In the genomic region with DNA sequence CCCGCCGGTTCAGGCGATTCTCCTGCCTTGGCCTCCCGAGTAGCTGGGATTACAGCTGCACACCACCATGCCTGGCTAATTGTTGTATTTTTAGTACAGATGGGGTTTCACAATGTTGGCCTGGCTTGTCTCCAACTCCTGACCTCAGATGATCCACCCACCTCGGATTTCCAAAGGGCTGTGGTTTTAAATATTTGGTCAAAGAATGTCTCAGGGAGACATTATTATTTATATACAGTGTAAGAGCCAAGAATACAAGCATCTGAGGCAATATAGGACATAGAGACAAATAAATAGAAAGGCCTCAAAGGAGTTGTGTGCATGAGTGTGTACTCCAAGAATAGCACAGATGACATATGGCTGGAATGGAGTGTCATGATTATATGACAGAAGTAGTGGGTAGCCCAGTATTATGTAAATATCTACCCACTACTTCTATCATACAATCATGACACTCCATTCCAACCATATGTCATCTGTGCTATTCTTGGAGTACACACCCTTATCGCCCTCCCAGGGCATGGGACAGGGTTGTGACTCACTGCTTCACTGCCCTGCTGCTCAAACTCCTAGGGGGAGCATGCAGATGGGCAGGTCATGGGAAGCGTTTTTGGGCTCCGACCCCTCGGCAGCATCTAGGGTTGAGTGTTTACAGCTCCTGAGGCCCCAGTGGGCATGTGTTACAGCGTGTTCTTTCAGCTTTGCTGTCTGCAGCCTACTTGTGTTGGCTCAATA, we compare ENCODE assay signal across 1 cellular context.
TF ChIP-seq lines count a peak whose summit lies in the region.

No MANE protein-coding gene starts in this region.

TF ChIP-seq in GM23338, 12 proteins besides CTCF, POLR2A, EP300 and RAD21 (continued from another document):
- TF ChIP-seq, protein P1, sequence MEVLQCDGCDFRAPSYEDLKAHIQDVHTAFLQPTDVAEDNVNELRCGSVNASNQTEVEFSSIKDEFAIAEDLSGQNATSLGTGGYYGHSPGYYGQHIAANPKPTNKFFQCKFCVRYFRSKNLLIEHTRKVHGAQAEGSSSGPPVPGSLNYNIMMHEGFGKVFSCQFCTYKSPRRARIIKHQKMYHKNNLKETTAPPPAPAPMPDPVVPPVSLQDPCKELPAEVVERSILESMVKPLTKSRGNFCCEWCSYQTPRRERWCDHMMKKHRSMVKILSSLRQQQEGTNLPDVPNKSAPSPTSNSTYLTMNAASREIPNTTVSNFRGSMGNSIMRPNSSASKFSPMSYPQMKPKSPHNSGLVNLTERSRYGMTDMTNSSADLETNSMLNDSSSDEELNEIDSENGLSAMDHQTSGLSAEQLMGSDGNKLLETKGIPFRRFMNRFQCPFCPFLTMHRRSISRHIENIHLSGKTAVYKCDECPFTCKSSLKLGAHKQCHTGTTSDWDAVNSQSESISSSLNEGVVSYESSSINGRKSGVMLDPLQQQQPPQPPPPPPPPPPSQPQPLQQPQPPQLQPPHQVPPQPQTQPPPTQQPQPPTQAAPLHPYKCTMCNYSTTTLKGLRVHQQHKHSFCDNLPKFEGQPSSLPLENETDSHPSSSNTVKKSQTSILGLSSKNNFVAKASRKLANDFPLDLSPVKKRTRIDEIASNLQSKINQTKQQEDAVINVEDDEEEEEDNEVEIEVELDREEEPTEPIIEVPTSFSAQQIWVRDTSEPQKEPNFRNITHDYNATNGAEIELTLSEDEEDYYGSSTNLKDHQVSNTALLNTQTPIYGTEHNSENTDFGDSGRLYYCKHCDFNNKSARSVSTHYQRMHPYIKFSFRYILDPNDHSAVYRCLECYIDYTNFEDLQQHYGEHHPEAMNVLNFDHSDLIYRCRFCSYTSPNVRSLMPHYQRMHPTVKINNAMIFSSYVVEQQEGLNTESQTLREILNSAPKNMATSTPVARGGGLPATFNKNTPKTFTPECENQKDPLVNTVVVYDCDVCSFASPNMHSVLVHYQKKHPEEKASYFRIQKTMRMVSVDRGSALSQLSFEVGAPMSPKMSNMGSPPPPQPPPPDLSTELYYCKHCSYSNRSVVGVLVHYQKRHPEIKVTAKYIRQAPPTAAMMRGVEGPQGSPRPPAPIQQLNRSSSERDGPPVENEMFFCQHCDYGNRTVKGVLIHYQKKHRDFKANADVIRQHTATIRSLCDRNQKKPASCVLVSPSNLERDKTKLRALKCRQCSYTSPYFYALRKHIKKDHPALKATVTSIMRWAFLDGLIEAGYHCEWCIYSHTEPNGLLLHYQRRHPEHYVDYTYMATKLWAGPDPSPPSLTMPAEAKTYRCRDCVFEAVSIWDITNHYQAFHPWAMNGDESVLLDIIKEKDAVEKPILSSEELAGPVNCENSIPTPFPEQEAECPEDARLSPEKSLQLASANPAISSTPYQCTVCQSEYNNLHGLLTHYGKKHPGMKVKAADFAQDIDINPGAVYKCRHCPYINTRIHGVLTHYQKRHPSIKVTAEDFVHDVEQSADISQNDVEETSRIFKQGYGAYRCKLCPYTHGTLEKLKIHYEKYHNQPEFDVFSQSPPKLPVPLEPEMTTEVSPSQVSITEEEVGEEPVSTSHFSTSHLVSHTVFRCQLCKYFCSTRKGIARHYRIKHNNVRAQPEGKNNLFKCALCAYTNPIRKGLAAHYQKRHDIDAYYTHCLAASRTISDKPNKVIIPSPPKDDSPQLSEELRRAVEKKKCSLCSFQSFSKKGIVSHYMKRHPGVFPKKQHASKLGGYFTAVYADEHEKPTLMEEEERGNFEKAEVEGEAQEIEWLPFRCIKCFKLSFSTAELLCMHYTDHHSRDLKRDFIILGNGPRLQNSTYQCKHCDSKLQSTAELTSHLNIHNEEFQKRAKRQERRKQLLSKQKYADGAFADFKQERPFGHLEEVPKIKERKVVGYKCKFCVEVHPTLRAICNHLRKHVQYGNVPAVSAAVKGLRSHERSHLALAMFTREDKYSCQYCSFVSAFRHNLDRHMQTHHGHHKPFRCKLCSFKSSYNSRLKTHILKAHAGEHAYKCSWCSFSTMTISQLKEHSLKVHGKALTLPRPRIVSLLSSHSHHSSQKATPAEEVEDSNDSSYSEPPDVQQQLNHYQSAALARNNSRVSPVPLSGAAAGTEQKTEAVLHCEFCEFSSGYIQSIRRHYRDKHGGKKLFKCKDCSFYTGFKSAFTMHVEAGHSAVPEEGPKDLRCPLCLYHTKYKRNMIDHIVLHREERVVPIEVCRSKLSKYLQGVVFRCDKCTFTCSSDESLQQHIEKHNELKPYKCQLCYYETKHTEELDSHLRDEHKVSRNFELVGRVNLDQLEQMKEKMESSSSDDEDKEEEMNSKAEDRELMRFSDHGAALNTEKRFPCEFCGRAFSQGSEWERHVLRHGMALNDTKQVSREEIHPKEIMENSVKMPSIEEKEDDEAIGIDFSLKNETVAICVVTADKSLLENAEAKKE (CRISPR knock-in tag; IDR thresholded peaks at IDR 0.05): no peak
- TF ChIP-seq, protein P2, sequence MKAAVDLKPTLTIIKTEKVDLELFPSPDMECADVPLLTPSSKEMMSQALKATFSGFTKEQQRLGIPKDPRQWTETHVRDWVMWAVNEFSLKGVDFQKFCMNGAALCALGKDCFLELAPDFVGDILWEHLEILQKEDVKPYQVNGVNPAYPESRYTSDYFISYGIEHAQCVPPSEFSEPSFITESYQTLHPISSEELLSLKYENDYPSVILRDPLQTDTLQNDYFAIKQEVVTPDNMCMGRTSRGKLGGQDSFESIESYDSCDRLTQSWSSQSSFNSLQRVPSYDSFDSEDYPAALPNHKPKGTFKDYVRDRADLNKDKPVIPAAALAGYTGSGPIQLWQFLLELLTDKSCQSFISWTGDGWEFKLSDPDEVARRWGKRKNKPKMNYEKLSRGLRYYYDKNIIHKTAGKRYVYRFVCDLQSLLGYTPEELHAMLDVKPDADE (IDR thresholded peaks at IDR 0.05): no peak
- TF ChIP-seq STAT1 (IDR thresholded peaks at IDR 0.05; ENCODE audit: unreplicated experiment) (no peak), POLR2AphosphoS5 (IDR thresholded peaks at IDR 0.05; ENCODE audit: low read depth) (no peak), EZH2 (IDR thresholded peaks at IDR 0.05; ENCODE audit: low read depth, unreplicated experiment) (no peak), CREB1 (CRISPR knock-in tag; IDR thresholded peaks at IDR 0.05; ENCODE audit: low read depth) (no peak), NANOG (IDR thresholded peaks at IDR 0.05; ENCODE audit: borderline replicate concordance) (no peak)
